8 cellular contexts compared by ENCODE assay signal in genomic region chr9:34457266-34458012, GRCh38. TPM values are rescaled to one million over a fixed set of nuclear protein-coding genes. Genes with fewer than 3 reads are reported as not detected.
A peak's percentile ranks its signal among the peaks of the same experiment; 100 is the strongest.
DNase-seq lines count a peak whose midpoint lies in the region; ATAC-seq, FAIRE-seq and TF ChIP-seq lines count a peak whose summit lies in the region.

No MANE protein-coding gene starts in this region.

- H3K4me2 ChIP-seq in SU-DHL-6 (ENCODE audit: low read depth, low read length, poor library complexity, severe bottlenecking) = peak overlapping the region; percentile 57
- H3K4me2 ChIP-seq in skeletal muscle satellite cell (ENCODE audit: low read length) = peak overlapping the region; percentile 96

- H3F3A ChIP-seq in SU-DHL-6 (ENCODE audit: insufficient read depth) = no peaks in the 10 kb centered on the region

- intact Hi-C loops in colonic mucosa (cut with DNase I) (no loop called here), kidney (cut with DNase I) (no loop called here)

- H3K4me3 Mint-ChIP-seq in HFFc6 = peak overlapping the region; percentile 100

- no peaks in the 10 kb centered on the region for H3K9me3 ChIP-seq in BE2C
- no peaks in the 10 kb centered on the region for H3K9me3 ChIP-seq in SU-DHL-6 (ENCODE audit: insufficient read depth, low read length)
- no peaks in the 10 kb centered on the region for H3K9me3 ChIP-seq in colonic mucosa
- H3K9me3 ChIP-seq in kidney (ENCODE audit: control insufficient read depth in 1 of 2, low read length in 2 of 2) = no peaks in the 10 kb centered on the region
- no peaks in the 10 kb centered on the region for H3K9me3 ChIP-seq in skeletal muscle satellite cell (replicated peaks; ENCODE audit: low read length)

- peaks cover 33% of the 10 kb centered on the region for H3K4me1 ChIP-seq in BE2C
- H3K4me1 ChIP-seq in colonic mucosa = no peaks in the 10 kb centered on the region
- peaks cover 8 to 11% of the 10 kb centered on the region in 2 donors for H3K4me1 ChIP-seq in kidney (ENCODE audit: control insufficient read depth in 1 of 2, insufficient read depth in 1 of 2, low read depth in 1 of 2, low read length in 2 of 2)
- H3K4me1 ChIP-seq in skeletal muscle satellite cell (ENCODE audit: control insufficient read depth, insufficient read depth, low read length) = peaks cover 26% of the 10 kb centered on the region

- peaks cover 58% of the 10 kb centered on the region for H3K4me1 Mint-ChIP-seq in HFFc6 (ENCODE audit: low read depth)

- H3K9ac ChIP-seq in SU-DHL-6 (ENCODE audit: low read length) = peak overlapping the region; percentile 54
- peak overlapping the region; percentile 78 to 81 for H3K9ac ChIP-seq in colonic mucosa (ENCODE audit: low read depth in 2 of 2, low read length in 2 of 2)
- H3K9ac ChIP-seq in kidney (ENCODE audit: low read length in 2 of 2) = peak overlapping the region; percentile 88 to 90
- peak overlapping the region; percentile 89 for H3K9ac ChIP-seq in skeletal muscle satellite cell (ENCODE audit: low read depth, low read length)

- H3K27ac ChIP-seq in SU-DHL-6 (ENCODE audit: low read depth, low read length) = no peak overlapping the region
- peak overlapping the region; percentile 6 for H3K27ac ChIP-seq in colonic mucosa
- H3K27ac ChIP-seq in kidney (ENCODE audit: low read depth in 2 of 2, low read length in 2 of 2) = peak overlapping the region; percentile 40 to 61

- ATAC-seq in GM21737 (IDR thresholded peaks at IDR 0.05; ENCODE audit: unreplicated experiment) (no peak), GM19324 (IDR thresholded peaks at IDR 0.05; ENCODE audit: low FRiP score, unreplicated experiment) (no peak)

- H3K36me3 ChIP-seq in BE2C (peaks cover 10% of the 10 kb centered on the region), SU-DHL-6 (ENCODE audit: low read length) (no peaks in the 10 kb centered on the region), colonic mucosa (no peaks in the 10 kb centered on the region), kidney (ENCODE audit: control insufficient read depth in 1 of 2, insufficient read depth in 2 of 2, low read length in 2 of 2) (no peaks in the 10 kb centered on the region), skeletal muscle satellite cell (ENCODE audit: insufficient read depth, low read length) (no peaks in the 10 kb centered on the region)

- no peaks in the 10 kb centered on the region for H3K79me2 ChIP-seq in SU-DHL-6 (ENCODE audit: insufficient read depth, low read length)

- H3K9me3 Mint-ChIP-seq in HFFc6 = no peaks in the 10 kb centered on the region

- H2AFZ ChIP-seq in SU-DHL-6 (ENCODE audit: low read depth, low read length, severe bottlenecking) = no peak overlapping the region

- peak; percentile 88 for DNase-seq in BE2C
- peak; percentile 61 for DNase-seq in HFFc6
- DNase-seq in colonic mucosa = peak; percentile 62
- DNase-seq in kidney = peak; percentile 88

- H3K4me3 ChIP-seq in BE2C (ENCODE audit: low read depth, low read length) (peak overlapping the region; percentile 96), SU-DHL-6 (ENCODE audit: insufficient read depth, low read length, poor library complexity, severe bottlenecking) (peak overlapping the region; percentile 56), colonic mucosa (peak overlapping the region; percentile 72), kidney (ENCODE audit: low read length in 2 of 2) (peak overlapping the region; percentile 79 to 83), skeletal muscle satellite cell (ENCODE audit: low read length) (peak overlapping the region; percentile 89)

- H3K9me2 ChIP-seq in SU-DHL-6 (replicated peaks; ENCODE audit: insufficient read depth, low read length) = no peaks in the 10 kb centered on the region

- H3K36me3 Mint-ChIP-seq in HFFc6 (ENCODE audit: low read depth) = peaks cover 8% of the 10 kb centered on the region; the same call in 1 of the 2 replicates

- H3K27me3 Mint-ChIP-seq in HFFc6 (ENCODE audit: insufficient read depth) = peaks cover 9% of the 10 kb centered on the region

- H3K27me3 ChIP-seq in BE2C (no peaks in the 10 kb centered on the region; the same call in 1 of the 2 replicates), SU-DHL-6 (ENCODE audit: low read length) (no peaks in the 10 kb centered on the region; the same call in 1 of the 2 replicates), colonic mucosa (no peaks in the 10 kb centered on the region), skeletal muscle satellite cell (ENCODE audit: control insufficient read depth, insufficient read depth, low read length) (no peaks in the 10 kb centered on the region)

- TF ChIP-seq CTCF in BE2C (IDR thresholded peaks at IDR 0.05; ENCODE audit: low read depth, low read length) (no peak), HFFc6 (IDR thresholded peaks at IDR 0.05) (no peak), SU-DHL-6 (IDR thresholded peaks at IDR 0.05; ENCODE audit: insufficient read depth, low read length, poor library complexity, severe bottlenecking) (no peak), colonic mucosa (IDR thresholded peaks at IDR 0.05) (no peak), kidney (IDR thresholded peaks at IDR 0.05; ENCODE audit: borderline replicate concordance, extremely low read depth, insufficient read depth) (no peak)

- FAIRE-seq in kidney (lab: Jason Lieb, UNC) = no peak

- H3K27ac Mint-ChIP-seq in HFFc6 = peak overlapping the region; percentile 95

- no peaks in the 10 kb centered on the region for H4K20me1 ChIP-seq in SU-DHL-6 (ENCODE audit: low read depth, low read length)

RNA-seq across cellular contexts. Expression of gene FAM219A, which starts 0.9 kb away (rescaled TPM):
- 14.5 TPM for polyA plus RNA-seq in BE2C (2012; ENCODE audit: insufficient read depth, insufficient read length, low read depth)
- total RNA-seq in HFFc6 (2021; fragmentation: NEBNext Ultra II Directional; extraction: Animal tissue kit (Norgen Biotek cat#: 25700)) = 10 to 100 TPM; 21.6 to 23.6 (median 22.6) TPM
- total RNA-seq in colonic mucosa = 1 to 10 TPM; 6.3 to 7.5 TPM
- 21.1 TPM for total RNA-seq in kidney
- 8.7 TPM for polyA plus RNA-seq in kidney (ENCODE audit: insufficient read depth, low read depth, low replicate concordance)
- 9.1 and 14.2 TPM in 2 replicates for total RNA-seq in skeletal muscle satellite cell (2012; rRNA removed)

RNA-seq across cellular contexts. Expression of gene DNAI1, which starts 1.2 kb away (rescaled TPM):
- not detected for polyA plus RNA-seq in BE2C (2012; ENCODE audit: insufficient read depth, insufficient read length, low read depth)
- total RNA-seq in HFFc6 (2021; fragmentation: NEBNext Ultra II Directional; extraction: Animal tissue kit (Norgen Biotek cat#: 25700)) = not detected
- total RNA-seq in colonic mucosa (not detected), kidney (3.0 TPM)
- 2.4 TPM for polyA plus RNA-seq in kidney (ENCODE audit: insufficient read depth, low read depth, low replicate concordance)
- total RNA-seq in skeletal muscle satellite cell (2012; rRNA removed) = not detected in 2 replicates
